In genomic region chr15:67405208-67406191, GRCh38 we compare ENCODE assay signal across 16 cellular contexts.
DNase-seq lines count a peak whose midpoint lies in the region; ATAC-seq and TF ChIP-seq lines count a peak whose summit lies in the region.
"Had no signal": no experiment of that assay in that cellular context is flagged by ENCODE, and none has a peak within 500 bp of the region (broad histone marks: within the 10 kb centered on the region; RNA-seq: fewer than 3 reads in every experiment).

No MANE protein-coding gene starts in this region.

- H3K79me1 ChIP-seq in neuronal stem cell (ENCODE audit: low read depth, low read length): no peaks in the 10 kb centered on the region

- H3K4me3 ChIP-seq in neuronal stem cell (ENCODE audit: low read length in 2 of 2): no peak overlapping the region
- H3K4me3 ChIP-seq: ascending aorta, sigmoid colon, SK-N-MC had no signal

- H3K4me2 ChIP-seq in neuronal stem cell (ENCODE audit: insufficient read depth, low read length, poor library complexity, severe bottlenecking): no peak overlapping the region

- H3K36me3 ChIP-seq in neuronal stem cell (replicated peaks in 1 of 2; ENCODE audit: control insufficient read depth in 2 of 2, insufficient read depth in 2 of 2, low read length in 2 of 2): no peaks in the 10 kb centered on the region
- H3K36me3 ChIP-seq: ascending aorta, sigmoid colon had no signal

- no peak for ATAC-seq in HG03135 (IDR thresholded peaks at IDR 0.05; ENCODE audit: unreplicated experiment)
- no peak for ATAC-seq in HG03469 (IDR thresholded peaks at IDR 0.05; ENCODE audit: unreplicated experiment)

- H3K23ac ChIP-seq in neuronal stem cell (ENCODE audit: low read depth, low read length, poor library complexity): no peak overlapping the region

- H2AFZ ChIP-seq in neuronal stem cell (ENCODE audit: low read length): peak overlapping the region; percentile 53

- H2BK5ac ChIP-seq in neuronal stem cell (ENCODE audit: low read length): no peak overlapping the region

- no peak overlapping the region for H2BK15ac ChIP-seq in neuronal stem cell (ENCODE audit: low read length)

- H3K18ac ChIP-seq in neuronal stem cell (ENCODE audit: low read length): no peak overlapping the region

- no peak overlapping the region for H2BK12ac ChIP-seq in neuronal stem cell (ENCODE audit: low read length)

- no CpG with 5 or more reads among the region's 4 CpGs for WGBS in neuronal stem cell (ENCODE audit: extremely low coverage in 2 of 2, insufficient read length in 2 of 2, insufficient replicate concordance in 1 of 2), 2 donors

- H2BK120ac ChIP-seq in neuronal stem cell (ENCODE audit: low read depth, low read length): no peak overlapping the region

- H3K9me3 ChIP-seq in neuronal stem cell (replicated peaks in 1 of 2; ENCODE audit: control insufficient read depth in 2 of 2, insufficient read depth in 1 of 2, low read depth in 1 of 2, low read length in 2 of 2): no peaks in the 10 kb centered on the region
- H3K9me3 ChIP-seq: ascending aorta, sigmoid colon had no signal

- H3K27ac ChIP-seq in neuronal stem cell (replicated peaks; ENCODE audit: low read length): no peak overlapping the region
- H3K27ac ChIP-seq: ascending aorta, sigmoid colon, SK-N-MC had no signal

- H3K9ac ChIP-seq in neuronal stem cell (ENCODE audit: low read depth, low read length, poor library complexity): no peak overlapping the region

- H3K4ac ChIP-seq in neuronal stem cell (ENCODE audit: low read length): no peak overlapping the region

- DNase-seq in EH (ENCODE audit: low read depth): peak; percentile 63
- peak; percentile 85 for DNase-seq in M059J (ENCODE audit: low read depth)
- peak; percentile 75 for DNase-seq in cerebellar cortex (ENCODE audit: low spot score)
- DNase-seq in neuronal stem cell (ENCODE audit: low spot score): no peak
- DNase-seq in kidney glomerular epithelial cell (lab: John Stamatoyannopoulos, UW): no peak
- DNase-seq in GM13977 (ENCODE audit: low spot score): no peak
- DNase-seq: activated CD4-positive, CD25-positive, alpha-beta regulatory T cell treated with anti-CD3 and anti-CD28 coated beads, Interleukin-2, amount 50 U/mL, for 72 hours; activated T-cell treated with anti-CD3 and anti-CD28 coated beads, Interleukin-2, amount 50 U/mL, for 24 hours; COR-L47; NCI-H146; sigmoid colon; substantia nigra had no signal

- no peak overlapping the region for H2AK5ac ChIP-seq in neuronal stem cell (ENCODE audit: low read depth, low read length)

- no peak overlapping the region for H4K91ac ChIP-seq in neuronal stem cell (ENCODE audit: low read depth, low read length, poor library complexity)

- H3K4me1 ChIP-seq in neuronal stem cell (ENCODE audit: control insufficient read depth in 2 of 2, insufficient read depth in 1 of 2, low read depth in 1 of 2, low read length in 2 of 2): peaks cover 10 to 23% of the 10 kb centered on the region in 2 donors
- H3K4me1 ChIP-seq: ascending aorta, sigmoid colon had no signal

- in situ Hi-C loops in GM13977 (cut with MboI; ENCODE audit: low pct_unique_long_range_greater_than_20kb, low sequenced_read_pairs, unreplicated experiment): no loop called here

- no peaks in the 10 kb centered on the region for H3K27me3 ChIP-seq in neuronal stem cell (ENCODE audit: control insufficient read depth in 3 of 3, insufficient read depth in 3 of 3, low read depth in 1 of 3, low read length in 3 of 3)
- H3K27me3 ChIP-seq: ascending aorta, sigmoid colon had no signal

- no peak overlapping the region for H3K14ac ChIP-seq in neuronal stem cell (ENCODE audit: low read length)

- TF ChIP-seq CTCF in GM13977 (IDR thresholded peaks at IDR 0.05; ENCODE audit: extremely low read depth, insufficient read depth, missing control alignments): no peak

- H4K8ac ChIP-seq in neuronal stem cell (ENCODE audit: low read depth, low read length): no peak overlapping the region

Comparison
In these comparisons a context has a peak if more than half of its experiments do, and no peak if none do; other contexts are left out.
1. DNase-seq: peak in EH (single experiment), M059J (single experiment) and cerebellar cortex (single experiment); none in neuronal stem cell (single experiment), kidney glomerular epithelial cell (single experiment) and GM13977 (single experiment).